In the genomic region with DNA sequence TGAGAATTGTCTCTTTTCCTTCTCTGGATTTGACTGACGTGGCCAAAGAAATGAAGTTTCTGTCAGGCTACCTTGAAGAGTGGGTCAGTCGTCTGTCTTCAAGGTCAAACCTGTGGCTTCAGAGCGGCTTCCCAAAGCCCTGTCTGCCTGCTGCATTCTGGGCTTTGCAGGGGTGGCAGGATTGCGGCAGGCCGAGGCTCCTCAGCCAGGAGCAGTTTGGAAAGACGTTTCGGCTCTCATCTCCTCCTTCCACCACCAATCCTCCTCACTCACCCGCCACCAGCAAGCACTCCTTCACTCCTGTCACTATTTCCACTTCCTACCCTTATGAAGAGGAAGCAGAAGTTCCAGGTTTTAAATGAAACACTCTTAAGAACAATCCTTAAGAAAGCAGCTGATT, we compare ENCODE assay signal across 15 cellular contexts.
DNase-seq lines count a peak whose midpoint lies in the region; ATAC-seq and TF ChIP-seq lines count a peak whose summit lies in the region.
"Had no signal": no experiment of that assay in that cellular context is flagged by ENCODE, and none has a peak within 500 bp of the region (broad histone marks: within the 10 kb centered on the region; RNA-seq: fewer than 3 reads in every experiment).

No MANE protein-coding gene starts in this region.

- ATAC-seq in GM23338 (peak; percentile 63), foreskin keratinocyte (no peak)
- ATAC-seq: A549 had no signal

- H3K27me3 Mint-ChIP-seq in GM23338 (ENCODE audit: insufficient read depth, low read depth, poor library complexity) (no peaks in the 10 kb centered on the region), MCF 10A (ENCODE audit: insufficient read depth, unreplicated experiment) (no peaks in the 10 kb centered on the region)

- H3K4me1 ChIP-seq in GM23338 (ENCODE audit: insufficient read depth) (peaks cover 7% of the 10 kb centered on the region; the same call in 1 of the 2 replicates), foreskin keratinocyte (no peaks in the 10 kb centered on the region)
- H3K4me1 ChIP-seq: A549 had no signal

- H4K20me1 ChIP-seq in GM23338 (replicated peaks; ENCODE audit: insufficient read depth) = no peaks in the 10 kb centered on the region

- H3K27ac ChIP-seq in GM23338 (ENCODE audit: low read depth) (no peak overlapping the region), angular gyrus (ENCODE audit: low read depth, low read length) (peak overlapping the region; percentile 62), foreskin keratinocyte (no peak overlapping the region)
- H3K27ac ChIP-seq: A549, KMS-11 had no signal

- H3K9me3 Mint-ChIP-seq in GM23338 (peaks cover 24% of the 10 kb centered on the region), MCF 10A (ENCODE audit: unreplicated experiment) (peaks cover 16% of the 10 kb centered on the region)

- POLR2A ChIA-PET in MCF 10A (lab: Yijun Ruan, JAX) = interaction anchor here (0.7 kb wide), 1 partner anchor 341 kb away, joined by 3 read pairs; no protein-coding TSS in a partner anchor

- TF ChIP-seq CTCF in GM23338 (conservative IDR thresholded peaks at IDR 0.05; ENCODE audit: low read depth in 2 of 2) (no peak), MCF 10A (IDR thresholded peaks at IDR 0.05; ENCODE audit: unreplicated experiment) (no peak), foreskin keratinocyte (conservative IDR thresholded peaks at IDR 0.05) (no peak)

- no peak overlapping the region for H3K4me3 ChIP-seq in GM23338
- H3K4me3 ChIP-seq: A549 had no signal

- no TSS peak for BruUV-seq in MCF 10A (replicated peaks; lab: Mats Ljungman, UMichigan)

- H3K4me3 Mint-ChIP-seq in GM23338 (no peak overlapping the region), MCF 10A (ENCODE audit: unreplicated experiment) (no peak overlapping the region)
- H3K4me3 Mint-ChIP-seq: HFFc6 had no signal

- peak overlapping the region; percentile 70 for H2AFZ ChIP-seq in GM23338

- H3K27me3 ChIP-seq in GM23338 (ENCODE audit: insufficient read depth) = no peaks in the 10 kb centered on the region
- H3K27me3 ChIP-seq in foreskin keratinocyte = no peaks in the 10 kb centered on the region

- H3K36me3 ChIP-seq in GM23338 (ENCODE audit: insufficient read depth) = peaks cover 12% of the 10 kb centered on the region; the same call in 1 of the 2 replicates

- intact Hi-C loops in head of caudate nucleus (cut with DNase I) = loop anchor here (10.0 kb wide), 1 partner anchor 50 kb away; no protein-coding TSS in a partner anchor
- intact Hi-C loops in MCF 10A (cut with micrococcal nuclease) = no loop called here

- H3K27ac Mint-ChIP-seq in GM23338 (peak overlapping the region; percentile 14; the same call in 1 of the 2 replicates), MCF 10A (ENCODE audit: low read depth, unreplicated experiment) (no peak overlapping the region)
- H3K27ac Mint-ChIP-seq: HFFc6 had no signal

- H3F3A ChIP-seq in GM23338 (replicated peaks; ENCODE audit: low read depth) = no peaks in the 10 kb centered on the region

- peaks cover 17% of the 10 kb centered on the region; the same call in 2 of the 3 replicates for H3K4me1 Mint-ChIP-seq in GM23338
- H3K4me1 Mint-ChIP-seq in MCF 10A (ENCODE audit: insufficient read depth, unreplicated experiment) = no peaks in the 10 kb centered on the region

- H3K79me2 ChIP-seq in GM23338 (replicated peaks; ENCODE audit: insufficient read depth) = no peaks in the 10 kb centered on the region

- H3K36me3 Mint-ChIP-seq in GM23338 (ENCODE audit: low read depth) (peaks cover 18% of the 10 kb centered on the region), MCF 10A (ENCODE audit: insufficient read depth, unreplicated experiment) (no peaks in the 10 kb centered on the region)

- H3K9me2 ChIP-seq in GM23338 (ENCODE audit: insufficient read depth) = no peaks in the 10 kb centered on the region

- H3K4me2 ChIP-seq in GM23338 = no peak overlapping the region
- H3K4me2 ChIP-seq: A549, KMS-11 had no signal

- CTCF ChIA-PET in MCF 10A (lab: Yijun Ruan, JAX) = interaction anchor here (1.4 kb wide), 1 partner anchor 10 kb away, joined by 3 read pairs; no protein-coding TSS in a partner anchor

- no peak for DNase-seq in GM23338 (ENCODE audit: low spot score)
- DNase-seq in head of caudate nucleus = peak in 36 of 42 donors; percentile 5 to 66 (median 34)
- DNase-seq in pons (ENCODE audit: low spot score) = peak; percentile 42
- no peak for DNase-seq in MCF 10A (ENCODE audit: unreplicated experiment)
- DNase-seq in foreskin keratinocyte = no peak
- DNase-seq in cerebellum (ENCODE audit: low spot score) = no peak
- DNase-seq in NCI-H2029 (lab: John Stamatoyannopoulos, UW) = no peak
- DNase-seq: DMS 273 treated with DMSO at 0.1 percent for 48 hours; HFFc6; NCI-H1105; NCI-H187; NK-92 treated with Interleukin-12 subunit alpha and Interleukin-12 subunit beta, amount 100 ng/mL, for 24 hours had no signal

TF ChIP-seq in GM23338, 12 proteins besides CTCF, POLR2A, EP300 and RAD21:
- no peak for TF ChIP-seq ZNF114 (CRISPR knock-in tag; IDR thresholded peaks at IDR 0.05)
- TF ChIP-seq POLR2AphosphoS5 (IDR thresholded peaks at IDR 0.05; ENCODE audit: low read depth) = no peak
- no peak for TF ChIP-seq JUNB (IDR thresholded peaks at IDR 0.05; ENCODE audit: unreplicated experiment)
- no peak for TF ChIP-seq EZH2 (IDR thresholded peaks at IDR 0.05; ENCODE audit: low read depth, unreplicated experiment)
- TF ChIP-seq CREB1 (CRISPR knock-in tag; IDR thresholded peaks at IDR 0.05; ENCODE audit: low read depth) = no peak
- no peak for TF ChIP-seq ETS1 (IDR thresholded peaks at IDR 0.05)

Comparison
In these comparisons a context has a peak if more than half of its experiments do, and no peak if none do; other contexts are left out.
1. DNase-seq: peak in head of caudate nucleus (36 of 42) and pons (single experiment); none in GM23338 (single experiment), MCF 10A (single experiment), foreskin keratinocyte (0 of 2), cerebellum (single experiment) and NCI-H2029 (single experiment).